ENCODE assay signal across 2 cellular contexts in the genomic region with DNA sequence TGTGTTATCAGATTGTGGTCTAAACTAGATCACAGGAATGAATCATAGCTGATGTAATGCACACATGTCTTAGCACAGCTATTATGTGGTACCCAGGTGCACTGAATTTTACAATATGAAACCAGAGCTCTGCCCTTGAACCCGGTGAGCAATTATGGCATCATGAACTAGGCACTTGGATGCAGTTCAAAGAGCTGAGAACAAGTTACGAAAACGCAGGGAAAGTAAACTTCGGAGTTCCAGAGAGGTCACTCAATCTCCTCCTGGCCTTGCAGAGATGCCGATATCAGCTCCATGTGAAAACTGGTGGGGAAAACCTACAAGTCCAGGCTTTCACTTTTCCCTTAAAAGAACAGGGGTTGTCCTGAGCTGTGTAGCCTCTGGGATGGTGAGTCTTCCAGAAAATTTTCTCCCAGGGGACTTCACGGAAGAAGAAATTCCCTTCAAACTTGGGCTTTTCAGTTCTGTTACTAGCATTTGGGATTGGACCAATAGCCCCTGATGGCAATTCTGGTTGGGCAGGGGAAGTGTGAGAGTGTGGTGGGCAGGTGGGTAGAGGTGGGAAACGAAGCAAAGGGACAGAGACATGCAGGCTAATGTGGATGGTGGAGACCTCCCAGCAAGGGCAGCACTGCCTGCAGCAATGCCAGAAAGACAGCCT.
TF ChIP-seq lines count a peak whose summit lies in the region.

No MANE protein-coding gene starts in this region.

TF ChIP-seq in A549, 52 proteins besides CTCF, POLR2A, EP300 and RAD21 (continued from another document):
- TF ChIP-seq BCL3 (IDR thresholded peaks at IDR 0.05), result peak; percentile 96; the same call in 2 of the 3 replicates
- TF ChIP-seq RCOR1 (IDR thresholded peaks at IDR 0.05; ENCODE audit: low read depth, low read length), result no peak
- TF ChIP-seq BHLHE40 (IDR thresholded peaks at IDR 0.05; ENCODE audit: low read depth, low read length), result no peak
- TF ChIP-seq JUNB (IDR thresholded peaks at IDR 0.05), result peak; percentile 98

TF ChIP-seq in HCT116, 20 proteins besides CTCF, POLR2A, EP300 and RAD21 (continued from another document):
- TF ChIP-seq MAX (IDR thresholded peaks at IDR 0.05) (peak; percentile 49; the same call in 1 of the 2 replicates), POLR2AphosphoS5 (IDR thresholded peaks at IDR 0.05; ENCODE audit: low read depth, low read length) (peak; percentile 48), TCF7L2 (IDR thresholded peaks at IDR 0.05; ENCODE audit: borderline replicate concordance, extremely low read depth, insufficient read depth, insufficient read length) (peak; percentile 95), ZFX (IDR thresholded peaks at IDR 0.05) (no peak), EZH2phosphoT487 (IDR thresholded peaks at IDR 0.05; ENCODE audit: borderline replicate concordance) (no peak), JUND (IDR thresholded peaks at IDR 0.05) (peak; percentile 64), CBX3 (IDR thresholded peaks at IDR 0.05; ENCODE audit: low read depth) (no peak), ZNF274 (IDR thresholded peaks at IDR 0.05; ENCODE audit: low read depth, low read length) (no peak), YY1 (IDR thresholded peaks at IDR 0.05; ENCODE audit: extremely low read depth, insufficient replicate concordance, low read depth, low read length) (no peak), SRF (IDR thresholded peaks at IDR 0.05; ENCODE audit: low read depth) (peak; percentile 35; the same call in 1 of the 2 replicates), ELF1 (IDR thresholded peaks at IDR 0.05; ENCODE audit: borderline replicate concordance, low read depth) (no peak), EGR1 (IDR thresholded peaks at IDR 0.05; ENCODE audit: low read depth) (no peak)
- TF ChIP-seq, protein P1, sequence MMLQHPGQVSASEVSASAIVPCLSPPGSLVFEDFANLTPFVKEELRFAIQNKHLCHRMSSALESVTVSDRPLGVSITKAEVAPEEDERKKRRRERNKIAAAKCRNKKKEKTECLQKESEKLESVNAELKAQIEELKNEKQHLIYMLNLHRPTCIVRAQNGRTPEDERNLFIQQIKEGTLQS (IDR thresholded peaks at IDR 0.05), result peak; percentile 69
TF ChIP-seq in HCT116: peak in this region for 8.
